1 cellular context compared by ENCODE assay signal in genomic region chr14:93057586-93058280, GRCh38.
TF ChIP-seq lines count a peak whose summit lies in the region.

No MANE protein-coding gene starts in this region.

TF ChIP-seq in GM23338, 12 proteins besides CTCF, POLR2A, EP300 and RAD21 (continued from another document):
- TF ChIP-seq ZNF462 (CRISPR knock-in tag; IDR thresholded peaks at IDR 0.05) (no peak), ZNF331 (CRISPR knock-in tag; IDR thresholded peaks at IDR 0.05; ENCODE audit: low read depth) (no peak), REST (IDR thresholded peaks at IDR 0.05; ENCODE audit: unreplicated experiment) (no peak)
